ENCODE assay signal across 25 cellular contexts in the genomic region with DNA sequence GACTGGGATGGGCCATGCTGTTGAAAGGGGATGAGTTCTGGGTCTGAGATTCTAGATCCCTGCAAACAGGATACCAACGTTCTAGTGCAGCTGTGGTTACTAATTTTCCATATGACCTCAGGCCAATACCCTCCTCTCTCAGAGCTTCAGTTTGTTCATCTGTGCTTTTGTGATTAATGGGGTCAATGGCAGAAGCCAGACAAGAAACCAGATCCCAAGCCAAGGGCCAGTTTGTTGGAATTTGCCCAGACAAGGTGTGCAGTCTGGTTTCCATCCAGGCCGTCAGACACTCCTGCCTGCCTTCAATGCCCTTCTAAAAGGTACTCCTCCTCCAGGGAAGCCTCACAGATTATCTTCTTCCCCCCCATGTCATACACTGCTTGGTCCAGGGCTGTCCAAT.
"Had no signal": no experiment of that assay in that cellular context is flagged by ENCODE, and none has a peak within 500 bp of the region (broad histone marks: within the 10 kb centered on the region; RNA-seq: fewer than 3 reads in every experiment).

No MANE protein-coding gene starts in this region.

- H2AFZ ChIP-seq: neural progenitor cell, parathyroid adenoma had no signal

- H3K27me3 ChIP-seq: colonic mucosa, left lung, sigmoid colon, testis, tibial nerve had no signal

- H3K4me3 ChIP-seq: colonic mucosa, left lung, lower lobe of right lung, neural progenitor cell, psoas muscle, sigmoid colon, skin epidermis, testis, tibial nerve had no signal

- ATAC-seq: left lung; lower lobe of right lung; natural killer cell treated with Interleukin-12 subunit alpha and Interleukin-12 subunit beta and Interleukin-15 and Interleukin-18, amount 100 ng/mL, for 72 hours; psoas muscle; stimulated activated naive B cell treated with anti-CD40 and anti-IgM and Interleukin-4, amounts not matched to agents 10 μg/mL and 1 μg/mL and 100 μg/mL, for 72 hours; stimulated activated naive CD8-positive, alpha-beta T cell treated with anti-CD3 and anti-CD28 coated beads, Interleukin-15, amount 100 ng/mL, for 72 hours had no signal

- H3K4me1 Mint-ChIP-seq: memory B cell; stimulated activated naive B cell treated with anti-CD40 and anti-IgM and Interleukin-4, amounts not matched to agents 10 μg/mL and 1 μg/mL and 100 μg/mL, for 72 hours had no signal

- H3K9me3 ChIP-seq: colonic mucosa, left lung, lower lobe of right lung, psoas muscle, sigmoid colon, testis, tibial nerve had no signal

- H3K9ac ChIP-seq: neural progenitor cell, parathyroid adenoma had no signal

- H3K27ac ChIP-seq: colonic mucosa, lower lobe of right lung, neural progenitor cell, parathyroid adenoma, testis, tibial nerve had no signal

- H3K27ac Mint-ChIP-seq: memory B cell; natural killer cell treated with Interleukin-12 subunit alpha and Interleukin-12 subunit beta and Interleukin-15 and Interleukin-18, amount 100 ng/mL, for 72 hours; neural progenitor cell; stimulated activated naive B cell treated with anti-CD40 and anti-IgM and Interleukin-4, amounts not matched to agents 10 μg/mL and 1 μg/mL and 100 μg/mL, for 72 hours; stimulated activated naive CD8-positive, alpha-beta T cell treated with anti-CD3 and anti-CD28 coated beads, Interleukin-15, amount 100 ng/mL, for 72 hours had no signal

- H3K36me3 Mint-ChIP-seq: natural killer cell treated with Interleukin-12 subunit alpha and Interleukin-12 subunit beta and Interleukin-15 and Interleukin-18, amount 100 ng/mL, for 72 hours had no signal

- H3K9me3 Mint-ChIP-seq: natural killer cell treated with Interleukin-12 subunit alpha and Interleukin-12 subunit beta and Interleukin-15 and Interleukin-18, amount 100 ng/mL, for 72 hours had no signal

- H3K4me1 ChIP-seq: colonic mucosa, left lung, parathyroid adenoma, testis had no signal

- H3K4me2 ChIP-seq: neural progenitor cell had no signal

- DNase-seq: cerebellar nuclear complex; colonic mucosa; dermis blood vessel endothelial cell; foreskin melanocyte; head of caudate nucleus; hippocampal formation; kidney glomerular epithelial cell; left lung; lower lobe of right lung; midbrain; nucleus accumbens; psoas muscle; retina; sigmoid colon; stimulated activated CD4-positive, alpha-beta T cell treated with anti-CD3 and anti-CD28 coated beads, Interleukin-2, amount 100 ng/mL, for 24 hours; stimulated activated CD4-positive, alpha-beta T cell treated with anti-CD3 and anti-CD28 coated beads, Interleukin-4, amount 100 ng/mL, for 4 hours; stimulated activated naive B cell treated with anti-CD40 and anti-IgM and Interleukin-4, amounts not matched to agents 10 μg/mL and 1 μg/mL and 100 μg/mL, for 72 hours; stimulated activated naive CD8-positive, alpha-beta T cell treated with anti-CD3 and anti-CD28 coated beads, Interleukin-15, amount 100 ng/mL, for 72 hours; testis had no signal

- H3K79me2 ChIP-seq: parathyroid adenoma had no signal

- H3K27me3 Mint-ChIP-seq: memory B cell; natural killer cell treated with Interleukin-12 subunit alpha and Interleukin-12 subunit beta and Interleukin-15 and Interleukin-18, amount 100 ng/mL, for 72 hours; stimulated activated naive B cell treated with anti-CD40 and anti-IgM and Interleukin-4, amounts not matched to agents 10 μg/mL and 1 μg/mL and 100 μg/mL, for 72 hours; stimulated activated naive CD8-positive, alpha-beta T cell treated with anti-CD3 and anti-CD28 coated beads, Interleukin-15, amount 100 ng/mL, for 72 hours had no signal

- H3K4me3 Mint-ChIP-seq: memory B cell; natural killer cell treated with Interleukin-12 subunit alpha and Interleukin-12 subunit beta and Interleukin-15 and Interleukin-18, amount 100 ng/mL, for 72 hours; neural progenitor cell; stimulated activated naive B cell treated with anti-CD40 and anti-IgM and Interleukin-4, amounts not matched to agents 10 μg/mL and 1 μg/mL and 100 μg/mL, for 72 hours; stimulated activated naive CD8-positive, alpha-beta T cell treated with anti-CD3 and anti-CD28 coated beads, Interleukin-15, amount 100 ng/mL, for 72 hours had no signal

- H3K36me3 ChIP-seq: colonic mucosa, left lung, lower lobe of right lung, neural progenitor cell had no signal
